Comparison of ENCODE assay signal across 32 cellular contexts in the genomic region with DNA sequence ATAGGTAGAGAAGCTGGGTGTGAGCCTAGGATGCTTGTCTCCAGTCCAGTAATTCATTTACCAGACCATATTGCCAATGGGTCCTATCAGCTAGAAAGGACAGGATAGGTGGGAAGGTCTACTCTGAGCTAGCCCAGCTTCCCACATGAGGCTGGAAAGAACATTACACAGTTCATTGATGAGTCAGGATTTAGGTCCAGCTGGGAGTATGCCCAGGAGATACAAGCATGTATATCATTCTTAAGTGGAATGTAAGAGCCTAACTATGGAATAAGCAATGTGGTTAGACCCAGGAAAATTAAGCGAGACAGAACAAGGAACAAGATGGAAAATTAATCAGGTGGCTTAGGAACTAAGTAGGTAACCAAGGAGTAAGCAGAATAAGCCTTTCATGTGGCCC. TPM values are rescaled to one million over a fixed set of nuclear protein-coding genes. Genes with fewer than 3 reads are reported as not detected.
A peak's percentile ranks its signal among the peaks of the same experiment; 100 is the strongest.
DNase-seq lines count a peak whose midpoint lies in the region; ATAC-seq and TF ChIP-seq lines count a peak whose summit lies in the region.
"Had no signal": no experiment of that assay in that cellular context is flagged by ENCODE, and none has a peak within 500 bp of the region (broad histone marks: within the 10 kb centered on the region; RNA-seq: fewer than 3 reads in every experiment).

No MANE protein-coding gene starts in this region.

- no peaks in the 10 kb centered on the region for H3K36me3 ChIP-seq in aorta (ENCODE audit: control insufficient read depth in 1 of 2, insufficient read depth in 2 of 2, low read length in 1 of 2)
- H3K36me3 ChIP-seq: esophagus squamous epithelium, neutrophil had no signal

- H3K27ac ChIP-seq in aorta (ENCODE audit: low read depth in 1 of 2, low read length in 2 of 2): no peak overlapping the region
- H3K27ac ChIP-seq: body of pancreas, dorsolateral prefrontal cortex, esophagus squamous epithelium, HL-60, neutrophil, testis had no signal

- H3K27ac Mint-ChIP-seq in HFFc6: no peak overlapping the region
- H3K27ac Mint-ChIP-seq: activated CD4-positive, alpha-beta T cell treated with anti-CD3 and anti-CD28 coated beads, Interleukin-2, amount 10 ng/mL, durations not matched to agents 7 days and 5 days; activated naive CD8-positive, alpha-beta T cell; CD4-positive, alpha-beta T cell; mesothelial cell of epicardium; naive B cell had no signal

- no peaks in the 10 kb centered on the region for H3K36me3 Mint-ChIP-seq in HFFc6 (ENCODE audit: low read depth)
- H3K36me3 Mint-ChIP-seq: activated naive CD8-positive, alpha-beta T cell; mesothelial cell of epicardium; naive B cell had no signal

- POLR2A ChIA-PET in AG04449 (lab: Yijun Ruan, JAX): no interaction called here

- intact Hi-C loops in aorta (cut with DNase I): no loop called here

- DNase-seq in AG04449 (ENCODE audit: low read depth, low spot score): peak; percentile 16
- DNase-seq in HFFc6: peak; percentile 30
- peak; percentile 12 for DNase-seq in astrocyte of the cerebellum (ENCODE audit: low read depth)
- DNase-seq in fibroblast of peridontal ligament (ENCODE audit: extremely low read depth): peak; percentile 24
- no peak for DNase-seq in aorta
- no peak for DNase-seq in superior temporal gyrus (ENCODE audit: extremely low spot score)
- no peak for DNase-seq in NCI-H146 (lab: John Stamatoyannopoulos, UW)
- DNase-seq: activated CD4-positive, alpha-beta T cell treated with anti-CD3 and anti-CD28 coated beads, Interleukin-2, amount 10 ng/mL, durations not matched to agents 7 days and 5 days; activated effector memory CD4-positive, alpha-beta T cell treated with Interleukin-2 at 50 U/mL for 16 hours; activated T-cell treated with anti-CD3 and anti-CD28 coated beads, Interleukin-2, amount 50 U/mL, for 1 hour; AML-193; body of pancreas; CD4-positive, alpha-beta T cell; dorsolateral prefrontal cortex; esophagus squamous epithelium; islet precursor cell; Karpas-422; naive B cell; NCI-H1417 treated with DMSO at 0.1 percent for 48 hours; NCI-H2081; NCI-H2227 treated with DMSO at 0.1 percent for 48 hours; NCI-H748 treated with DMSO at 0.1 percent for 48 hours; right cardiac atrium; stimulated activated CD4-positive, alpha-beta T cell treated with anti-CD3 and anti-CD28 coated beads, Interleukin-1b, Interleukin-23, amount 100 ng/mL, for 48 hours; stimulated activated naive CD8-positive, alpha-beta T cell treated with anti-CD3 and anti-CD28 coated beads, Interleukin-15, Interleukin-2, amounts not matched to agents 100 U/mL and 50 U/mL, for 24 hours; SW 1271; testis had no signal

- TF ChIP-seq CTCF in AG04449 (IDR thresholded peaks at IDR 0.05; ENCODE audit: insufficient read depth, low read length, missing control alignments): no peak
- no peak for TF ChIP-seq CTCF in HFFc6 (IDR thresholded peaks at IDR 0.05)
- TF ChIP-seq CTCF in astrocyte of the cerebellum (IDR thresholded peaks at IDR 0.05; ENCODE audit: low read depth, low read length, missing control alignments): no peak

- H3K4me3 ChIP-seq in AG04449 (ENCODE audit: low read depth, low read length): no peak overlapping the region
- H3K4me3 ChIP-seq in astrocyte of the cerebellum (ENCODE audit: low read depth, low read length): no peak overlapping the region
- no peak overlapping the region for H3K4me3 ChIP-seq in aorta (ENCODE audit: low read length in 2 of 2)
- H3K4me3 ChIP-seq: body of pancreas, dorsolateral prefrontal cortex, esophagus squamous epithelium, testis had no signal

- peaks cover 0 to 3% of the 10 kb centered on the region in 2 donors for H3K27me3 ChIP-seq in aorta (ENCODE audit: control insufficient read depth in 1 of 2, insufficient read depth in 2 of 2, low read length in 1 of 2)
- H3K27me3 ChIP-seq: body of pancreas, dorsolateral prefrontal cortex, testis had no signal

- H3K27me3 Mint-ChIP-seq in HFFc6 (ENCODE audit: insufficient read depth): peaks cover 15% of the 10 kb centered on the region

- H3K9me3 Mint-ChIP-seq in HFFc6: no peaks in the 10 kb centered on the region
- H3K9me3 Mint-ChIP-seq: activated CD4-positive, alpha-beta T cell treated with anti-CD3 and anti-CD28 coated beads, Interleukin-2, amount 10 ng/mL, durations not matched to agents 7 days and 5 days; CD4-positive, alpha-beta T cell; mesothelial cell of epicardium; naive B cell had no signal

- H3K9me3 ChIP-seq in aorta (ENCODE audit: control insufficient read depth, low read length): no peaks in the 10 kb centered on the region
- H3K9me3 ChIP-seq: body of pancreas, esophagus squamous epithelium, neutrophil, testis had no signal

- ATAC-seq in aorta (ENCODE audit: low FRiP score) (no peak), HG03457 (IDR thresholded peaks at IDR 0.05; ENCODE audit: unreplicated experiment) (no peak)
- ATAC-seq: body of pancreas; right cardiac atrium; stimulated activated naive CD8-positive, alpha-beta T cell treated with anti-CD3 and anti-CD28 coated beads, Interleukin-15, Interleukin-2, amounts not matched to agents 100 U/mL and 50 U/mL, for 24 hours had no signal

- H3K4me1 ChIP-seq in aorta (ENCODE audit: control insufficient read depth in 1 of 2, insufficient read depth in 2 of 2, low read length in 2 of 2): no peaks in the 10 kb centered on the region
- H3K4me1 ChIP-seq: body of pancreas, esophagus squamous epithelium, testis had no signal

- H3K4me3 Mint-ChIP-seq in HFFc6: no peak overlapping the region
- H3K4me3 Mint-ChIP-seq: activated CD4-positive, alpha-beta T cell treated with anti-CD3 and anti-CD28 coated beads, Interleukin-2, amount 10 ng/mL, durations not matched to agents 7 days and 5 days; activated naive CD8-positive, alpha-beta T cell; CD4-positive, alpha-beta T cell; mesothelial cell of epicardium; naive B cell had no signal

- WGBS in aorta, 2 donors: 87 to 100% methylated on average over 1 of the region's 1 CpG

- in situ Hi-C loops in astrocyte of the cerebellum (cut with HindIII; ENCODE audit: low sequenced_read_pairs): no loop called here

- H3K4me1 Mint-ChIP-seq in HFFc6 (ENCODE audit: low read depth): peaks cover 6% of the 10 kb centered on the region; the same call in 1 of the 2 replicates
- H3K4me1 Mint-ChIP-seq: activated CD4-positive, alpha-beta T cell treated with anti-CD3 and anti-CD28 coated beads, Interleukin-2, amount 10 ng/mL, durations not matched to agents 7 days and 5 days; mesothelial cell of epicardium; naive B cell had no signal

- CTCF ChIA-PET in AG04449 (lab: Yijun Ruan, JAX): interaction anchor here (1.1 kb wide), 1 partner anchor 12 kb away, joined by 3 read pairs; no protein-coding TSS in a partner anchor

RNA-seq across cellular contexts. Expression of a gene that starts 59.0 kb away (rescaled TPM):
- total RNA-seq in HFFc6 (2021; fragmentation: NEBNext Ultra II Directional; extraction: Animal tissue kit (Norgen Biotek cat#: 25700)): 10 to 100 TPM; 15.0 to 23.4 (median 18.2) TPM
- 10 to 100 TPM; 25.1 to 29.1 TPM for total RNA-seq in aorta
- 1 to 10 TPM; 5.9 to 8.0 TPM for polyA plus RNA-seq in aorta

Comparison
In these comparisons a context has a peak if more than half of its experiments do, and no peak if none do; other contexts are left out.
1. DNase-seq: peak in AG04449 (single experiment), HFFc6 (single experiment), astrocyte of the cerebellum (single experiment) and fibroblast of peridontal ligament (single experiment); none in aorta (0 of 2), superior temporal gyrus (single experiment) and NCI-H146 (single experiment).